In the genomic region with DNA sequence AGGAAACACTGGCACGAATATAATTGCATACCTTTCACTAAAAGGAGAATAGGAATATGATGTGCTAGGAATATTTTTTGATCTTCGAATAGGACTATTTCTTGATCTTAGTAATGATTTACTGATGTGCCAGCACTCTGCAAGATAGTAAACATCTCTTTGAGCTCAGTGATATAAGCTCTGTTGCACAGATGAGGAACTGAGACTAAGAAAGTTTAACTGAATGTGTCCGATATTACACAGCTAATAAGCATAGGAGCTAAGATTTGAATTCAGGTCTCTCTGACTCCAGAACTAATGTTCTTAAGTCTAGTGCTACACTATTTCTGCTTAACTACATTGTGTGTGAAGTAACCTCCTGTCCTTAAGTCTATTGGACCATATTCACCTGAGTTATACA, we compare ENCODE assay signal across 14 cellular contexts.
"Had no signal": no experiment of that assay in that cellular context is flagged by ENCODE, and none has a peak within 500 bp of the region (broad histone marks: within the 10 kb centered on the region; RNA-seq: fewer than 3 reads in every experiment).

No MANE protein-coding gene starts in this region.

- DNase-seq: activated CD4-positive, alpha-beta T cell treated with anti-CD3 and anti-CD28 coated beads for 1 hour; activated CD4-positive, alpha-beta T cell treated with anti-CD3 and anti-CD28 coated beads, Interleukin-2, amount 50 U/mL, for 4 hours; activated naive CD4-positive, alpha-beta T cell treated with anti-CD3 and anti-CD28 coated beads for 36 hours; activated naive CD8-positive, alpha-beta T cell treated with anti-CD3 and anti-CD28 coated beads, Interleukin-2, amount 50 U/mL, for 24 hours; effector memory CD4-positive, alpha-beta T cell; foreskin fibroblast; glutamatergic neuron; hypothalamus; kidney; left ventricle myocardium inferior; mucosa of descending colon; naive thymus-derived CD4-positive, alpha-beta T cell; pancreas had no signal

- ATAC-seq: activated naive CD8-positive, alpha-beta T cell treated with anti-CD3 and anti-CD28 coated beads, Interleukin-2, amount 50 U/mL, for 24 hours; mucosa of descending colon; naive thymus-derived CD4-positive, alpha-beta T cell; pancreas; stimulated activated effector memory CD8-positive, alpha-beta T cell treated with anti-CD3 and anti-CD28 coated beads, Interleukin-12 subunit alpha, Interleukin-12 subunit beta, amount 100 ng/mL, for 72 hours had no signal
